Comparison of ENCODE assay signal across 10 cellular contexts in genomic region chr16:26963109-26963508, GRCh38.
DNase-seq lines count a peak whose midpoint lies in the region; ATAC-seq, FAIRE-seq and TF ChIP-seq lines count a peak whose summit lies in the region.
"Had no signal": no experiment of that assay in that cellular context is flagged by ENCODE, and none has a peak within 500 bp of the region (broad histone marks: within the 10 kb centered on the region; RNA-seq: fewer than 3 reads in every experiment).

No MANE protein-coding gene starts in this region.

- no peak overlapping the region for H3K4me3 Mint-ChIP-seq in GM23338
- no peak overlapping the region for H3K4me3 Mint-ChIP-seq in activated CD8-positive, alpha-beta T cell treated with anti-CD3 and anti-CD28 coated beads for 36 hours

- POLR2A ChIA-PET in activated CD8-positive, alpha-beta T cell treated with anti-CD3 and anti-CD28 coated beads for 36 hours (lab: Charles Lee), result no interaction called here

- no peak overlapping the region for H3K4me3 ChIP-seq in GM23338
- no peak overlapping the region for H3K4me3 ChIP-seq in kidney (ENCODE audit: low read length in 2 of 2)
- no peak overlapping the region for H3K4me3 ChIP-seq in left lung
- H3K4me3 ChIP-seq: SJCRH30 had no signal

- H3K4me1 ChIP-seq in GM23338 (ENCODE audit: insufficient read depth), result no peaks in the 10 kb centered on the region
- H3K4me1 ChIP-seq in kidney (ENCODE audit: control insufficient read depth in 1 of 2, insufficient read depth in 1 of 2, low read depth in 1 of 2, low read length in 2 of 2), result no peaks in the 10 kb centered on the region
- H3K4me1 ChIP-seq in left lung, result no peaks in the 10 kb centered on the region
- H3K4me1 ChIP-seq: SJCRH30 had no signal

- ATAC-seq in GM23338, result peak; percentile 84
- ATAC-seq in activated CD8-positive, alpha-beta T cell treated with anti-CD3 and anti-CD28 coated beads for 36 hours, result peak; percentile 64
- ATAC-seq in HG02840 (IDR thresholded peaks at IDR 0.05; ENCODE audit: low FRiP score, unreplicated experiment), result no peak
- no peak for ATAC-seq in GM21723 (IDR thresholded peaks at IDR 0.05; ENCODE audit: unreplicated experiment)
- ATAC-seq in left lung, result no peak

- no peak overlapping the region for H3K4me2 ChIP-seq in GM23338

- DNase-seq in AG20443 (ENCODE audit: low spot score), result peak; percentile 55
- DNase-seq in GM23338 (ENCODE audit: low spot score), result peak; percentile 81
- peak; percentile 51 for DNase-seq in activated CD8-positive, alpha-beta T cell treated with anti-CD3 and anti-CD28 coated beads for 36 hours
- peak; percentile 61 for DNase-seq in islet precursor cell
- DNase-seq in kidney, result no peak
- DNase-seq in left lung, result no peak

- intact Hi-C loops in activated CD8-positive, alpha-beta T cell treated with anti-CD3 and anti-CD28 coated beads for 36 hours (cut with micrococcal nuclease), result no loop called here
- intact Hi-C loops in kidney (cut with DNase I) (no loop called here), left lung (cut with DNase I) (no loop called here)

- H3K36me3 ChIP-seq in GM23338 (ENCODE audit: insufficient read depth), result no peaks in the 10 kb centered on the region
- no peaks in the 10 kb centered on the region for H3K36me3 ChIP-seq in kidney (ENCODE audit: control insufficient read depth in 1 of 2, insufficient read depth in 2 of 2, low read length in 2 of 2)
- H3K36me3 ChIP-seq in left lung, result no peaks in the 10 kb centered on the region
- H3K36me3 ChIP-seq: neutrophil, SJCRH30 had no signal

- H3K27ac ChIP-seq in GM23338 (ENCODE audit: low read depth) (no peak overlapping the region), kidney (ENCODE audit: low read depth in 2 of 2, low read length in 2 of 2) (no peak overlapping the region), left lung (no peak overlapping the region)
- H3K27ac ChIP-seq: neutrophil, SJCRH30 had no signal

- H2AFZ ChIP-seq in GM23338, result peak overlapping the region; percentile 86

- peaks cover 89% of the 10 kb centered on the region for H3K9me3 Mint-ChIP-seq in GM23338
- H3K9me3 Mint-ChIP-seq in activated CD8-positive, alpha-beta T cell treated with anti-CD3 and anti-CD28 coated beads for 36 hours, result no peaks in the 10 kb centered on the region

- H3K27ac Mint-ChIP-seq in GM23338, result no peak overlapping the region
- no peak overlapping the region for H3K27ac Mint-ChIP-seq in activated CD8-positive, alpha-beta T cell treated with anti-CD3 and anti-CD28 coated beads for 36 hours

- no peaks in the 10 kb centered on the region for H3F3A ChIP-seq in GM23338 (replicated peaks; ENCODE audit: low read depth)

- H4K20me1 ChIP-seq in GM23338 (replicated peaks; ENCODE audit: insufficient read depth), result no peaks in the 10 kb centered on the region

- H3K9ac ChIP-seq in kidney (ENCODE audit: low read length in 2 of 2), result no peak overlapping the region

- CTCF ChIA-PET in activated CD8-positive, alpha-beta T cell treated with anti-CD3 and anti-CD28 coated beads for 36 hours (lab: Charles Lee), result interaction anchor here (0.9 to 1.4 kb wide), 6 partner anchors 10 to 493 kb away, joined by 3 to 4 read pairs (median 3); no protein-coding TSS in a partner anchor

- H3K27me3 Mint-ChIP-seq in GM23338 (ENCODE audit: insufficient read depth, low read depth, poor library complexity), result peaks cover 5% of the 10 kb centered on the region
- peaks cover 8% of the 10 kb centered on the region for H3K27me3 Mint-ChIP-seq in activated CD8-positive, alpha-beta T cell treated with anti-CD3 and anti-CD28 coated beads for 36 hours

- no peaks in the 10 kb centered on the region for H3K9me3 ChIP-seq in kidney (ENCODE audit: control insufficient read depth in 1 of 2, low read length in 2 of 2)
- peaks cover 0 to 11% of the 10 kb centered on the region in 2 donors for H3K9me3 ChIP-seq in left lung
- H3K9me3 ChIP-seq: neutrophil, SJCRH30 had no signal

- peaks cover 22% of the 10 kb centered on the region for H3K36me3 Mint-ChIP-seq in GM23338 (ENCODE audit: low read depth)
- H3K36me3 Mint-ChIP-seq in activated CD8-positive, alpha-beta T cell treated with anti-CD3 and anti-CD28 coated beads for 36 hours (ENCODE audit: low read depth), result no peaks in the 10 kb centered on the region

- FAIRE-seq in kidney (lab: Jason Lieb, UNC), result no peak

- H3K9me2 ChIP-seq in GM23338 (ENCODE audit: insufficient read depth), result no peaks in the 10 kb centered on the region

- TF ChIP-seq CTCF in GM23338 (conservative IDR thresholded peaks at IDR 0.05; ENCODE audit: low read depth in 2 of 2) (peak; percentile 63 to 79), kidney (IDR thresholded peaks at IDR 0.05; ENCODE audit: borderline replicate concordance, extremely low read depth, insufficient read depth) (no peak), left lung (IDR thresholded peaks at IDR 0.05) (no peak)
- TF ChIP-seq CTCF in activated CD8-positive, alpha-beta T cell treated with anti-CD3 and anti-CD28 coated beads for 36 hours (IDR thresholded peaks at IDR 0.05), result no peak

- H3K27me3 ChIP-seq in GM23338 (ENCODE audit: insufficient read depth), result no peaks in the 10 kb centered on the region
- H3K27me3 ChIP-seq in left lung, result no peaks in the 10 kb centered on the region
- H3K27me3 ChIP-seq: neutrophil, SJCRH30 had no signal

- no peaks in the 10 kb centered on the region for H3K79me2 ChIP-seq in GM23338 (replicated peaks; ENCODE audit: insufficient read depth)

- H3K4me1 Mint-ChIP-seq in GM23338, result no peaks in the 10 kb centered on the region
- H3K4me1 Mint-ChIP-seq in activated CD8-positive, alpha-beta T cell treated with anti-CD3 and anti-CD28 coated beads for 36 hours (ENCODE audit: low read depth), result no peaks in the 10 kb centered on the region

TF ChIP-seq in GM23338, 12 proteins besides CTCF, POLR2A, EP300 and RAD21 (continues in another document):
- TF ChIP-seq STAT1 (IDR thresholded peaks at IDR 0.05; ENCODE audit: unreplicated experiment), result no peak
- no peak for TF ChIP-seq JUNB (IDR thresholded peaks at IDR 0.05; ENCODE audit: unreplicated experiment)
- TF ChIP-seq ETS1 (IDR thresholded peaks at IDR 0.05), result no peak
- no peak for TF ChIP-seq EZH2phosphoT487 (IDR thresholded peaks at IDR 0.05; ENCODE audit: unreplicated experiment)
- TF ChIP-seq POLR2AphosphoS5 (IDR thresholded peaks at IDR 0.05; ENCODE audit: low read depth), result no peak

Comparison
In these comparisons a context has a peak if more than half of its experiments do, and no peak if none do; other contexts are left out.
1. DNase-seq: peak in AG20443 (single experiment), GM23338 (single experiment), activated CD8-positive, alpha-beta T cell treated with anti-CD3 and anti-CD28 coated beads for 36 hours (single experiment) and islet precursor cell (single experiment); none in kidney (single experiment) and left lung (0 of 2).
2. ATAC-seq: peak in GM23338 (single experiment) and activated CD8-positive, alpha-beta T cell treated with anti-CD3 and anti-CD28 coated beads for 36 hours (single experiment); none in HG02840 (single experiment), GM21723 (single experiment) and left lung (single experiment).
3. CTCF ChIP-seq: peak in GM23338 (2 of 2); none in activated CD8-positive, alpha-beta T cell treated with anti-CD3 and anti-CD28 coated beads for 36 hours (single experiment), kidney (single experiment) and left lung (0 of 2).